In the genomic region with DNA sequence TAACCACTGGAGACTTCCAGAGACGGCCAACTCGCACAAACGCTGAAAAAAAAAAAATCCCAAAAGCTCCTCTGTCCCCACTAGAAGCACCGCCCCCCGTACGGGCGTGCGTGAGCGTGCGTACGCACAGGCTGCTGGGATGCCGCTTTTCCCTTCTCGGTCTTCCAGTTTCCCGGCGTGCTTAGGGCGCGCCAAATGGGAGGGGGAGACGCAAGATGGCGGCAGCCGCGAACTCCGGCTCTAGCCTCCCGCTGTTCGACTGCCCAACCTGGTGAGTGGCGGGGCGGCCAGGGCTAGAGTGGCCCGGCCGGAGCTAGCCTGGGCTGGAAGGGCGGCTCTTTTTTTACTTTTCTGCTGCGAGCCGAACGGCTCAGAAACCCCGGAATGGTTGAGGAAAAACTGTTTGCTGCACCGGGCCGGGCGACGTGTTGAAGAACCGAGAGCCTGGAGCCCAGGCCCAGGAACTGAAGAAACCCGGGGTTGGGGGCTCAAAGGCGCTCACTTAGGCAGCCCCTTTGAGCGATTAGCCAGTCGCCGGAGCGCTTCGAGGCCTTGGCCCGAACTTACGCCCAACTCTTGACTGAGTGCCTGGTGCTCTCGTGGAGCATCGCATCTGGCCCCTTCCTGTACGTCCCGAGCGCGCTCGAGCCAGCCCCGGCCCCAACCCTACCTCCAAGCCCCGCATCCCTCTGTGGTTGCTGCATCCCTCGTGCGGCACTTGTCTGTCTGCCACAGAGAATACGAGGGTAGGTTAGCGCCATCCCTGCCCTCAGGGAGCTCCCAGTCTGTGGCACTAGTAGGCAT, we compare ENCODE assay signal across 8 cellular contexts. TPM values are rescaled to one million over a fixed set of nuclear protein-coding genes. Genes with fewer than 3 reads are reported as not detected.
DNase-seq lines count a peak whose midpoint lies in the region; ATAC-seq and TF ChIP-seq lines count a peak whose summit lies in the region.

Gene PPP1R8 (plus strand): TSS at position 162 of the 804 bp plus-strand sequence. CDS start 54 bp downstream, at position 216.

- no peaks in the 10 kb centered on the region for H3K36me3 ChIP-seq in adrenal gland (replicated peaks in 1 of 2)
- peaks cover 0 to 40% (median 8%) of the 10 kb centered on the region in 9 donors for H3K36me3 ChIP-seq in heart right ventricle
- H3K36me3 ChIP-seq in upper lobe of right lung: peaks cover 15% of the 10 kb centered on the region

- peak within 1 kb of the TSS; percentile 77 to 93 (median 84) for H3K27ac ChIP-seq in adrenal gland
- H3K27ac ChIP-seq in heart right ventricle: peak within 1 kb of the TSS; percentile 73 to 96 (median 90)
- peak within 1 kb of the TSS; percentile 90 for H3K27ac ChIP-seq in upper lobe of right lung

- H3K4me1 ChIP-seq in adrenal gland (replicated peaks in 1 of 2) (peaks cover 4 to 15% of the 10 kb centered on the region in 2 donors), heart right ventricle (peaks cover 0 to 40% (median 22%) of the 10 kb centered on the region in 9 donors), upper lobe of right lung (peaks cover 13% of the 10 kb centered on the region)

- WGBS in adrenal gland, 4 donors: 0% methylated on average over 24 to 60 of the region's 60 CpGs
- WGBS in heart right ventricle, 2 donors: 0% methylated on average over 60 of the region's 60 CpGs

- intact Hi-C loops in adrenal gland (cut with DNase I) (no loop called here), heart right ventricle (cut with DNase I) (no loop called here), posterior vena cava (cut with DNase I) (no loop called here), upper lobe of right lung (cut with DNase I) (no loop called here)

- H3K4me3 ChIP-seq in GM12865 (ENCODE audit: low read depth, low read length) (peak within 1 kb of the TSS; percentile 96), adrenal gland (peak within 1 kb of the TSS; percentile 64 to 96 (median 82)), heart right ventricle (peak within 1 kb of the TSS; percentile 61 to 97 (median 89)), upper lobe of right lung (peak within 1 kb of the TSS; percentile 98)

- TF ChIP-seq CTCF in GM12865 (IDR thresholded peaks at IDR 0.05; ENCODE audit: insufficient read depth, low read depth, low read length, missing control alignments) (no peak), adrenal gland (IDR thresholded peaks at IDR 0.05) (no peak), heart right ventricle (IDR thresholded peaks at IDR 0.05) (no peak), upper lobe of right lung (IDR thresholded peaks at IDR 0.05) (no peak)

- H3K9me3 ChIP-seq in adrenal gland (replicated peaks in 1 of 3) (no peaks in the 10 kb centered on the region), heart right ventricle (no peaks in the 10 kb centered on the region), upper lobe of right lung (no peaks in the 10 kb centered on the region)

- ATAC-seq in HG02763 (IDR thresholded peaks at IDR 0.05; ENCODE audit: unreplicated experiment) (peak; percentile 89), heart right ventricle (peak; percentile 99 to 100 (median 100)), upper lobe of right lung (peak; percentile 100)

- peak; percentile 27 to 81 for TF ChIP-seq POLR2A in adrenal gland (IDR thresholded peaks at IDR 0.05)

- peak; percentile 97 for DNase-seq in GM12865 (ENCODE audit: low read depth)
- DNase-seq in NCI-H1436 (lab: John Stamatoyannopoulos, UW): peak; percentile 95
- peak; percentile 71 to 93 (median 81) for DNase-seq in T-helper 1 cell
- DNase-seq in adrenal gland: peak; percentile 92 to 96 (median 94)
- DNase-seq in heart right ventricle: peak; percentile 91 to 93
- peak; percentile 98 for DNase-seq in posterior vena cava (ENCODE audit: low spot score)
- DNase-seq in upper lobe of right lung: peak; percentile 96

- H3K27me3 ChIP-seq in adrenal gland (no peaks in the 10 kb centered on the region), heart right ventricle (no peaks in the 10 kb centered on the region), upper lobe of right lung (no peaks in the 10 kb centered on the region)

RNA-seq across cellular contexts. Expression of gene PPP1R8, which starts in this region (rescaled TPM):
- total RNA-seq in adrenal gland: 10 to 100 TPM; 20.7 to 63.5 (median 30.4) TPM
- polyA plus RNA-seq in adrenal gland: 10 to 100 TPM; 16.9 to 45.0 (median 19.6) TPM
- 10 to 100 TPM; 19.2 to 33.4 (median 26.2) TPM for total RNA-seq in heart right ventricle
- polyA plus RNA-seq in heart right ventricle: 10 to 100 TPM; 13.9 to 24.8 TPM
- 10 to 100 TPM; 27.9 to 29.6 TPM for total RNA-seq in posterior vena cava
- total RNA-seq in upper lobe of right lung: 33.0 TPM

Comparison
In these comparisons a context has a peak if more than half of its experiments do, and no peak if none do; other contexts are left out.
1. Peak in every context shown above with its lines: DNase-seq, ATAC-seq, H3K4me3 ChIP-seq and H3K27ac ChIP-seq.